ENCODE assay signal across 8 cellular contexts in genomic region chr6:122530440-122531046, GRCh38. TPM values are rescaled to one million over a fixed set of nuclear protein-coding genes. Genes with fewer than 3 reads are reported as not detected.
DNase-seq lines count a peak whose midpoint lies in the region; ATAC-seq and TF ChIP-seq lines count a peak whose summit lies in the region.

No MANE protein-coding gene starts in this region.

- H3K9me2 ChIP-seq in neural cell (ENCODE audit: insufficient read depth, low read length), result no peaks in the 10 kb centered on the region

- no peaks in the 10 kb centered on the region for H3K4me1 ChIP-seq in esophagus squamous epithelium

- TF ChIP-seq CTCF in esophagus squamous epithelium (IDR thresholded peaks at IDR 0.05), result peak; percentile 47 to 90 (median 86)
- TF ChIP-seq CTCF in neural cell (IDR thresholded peaks at IDR 0.05; ENCODE audit: poor library complexity, severe bottlenecking), result peak; percentile 91

- H3K79me2 ChIP-seq in neural cell (replicated peaks; ENCODE audit: insufficient read depth, low read length), result no peaks in the 10 kb centered on the region

- ATAC-seq in GM19468 (IDR thresholded peaks at IDR 0.05; ENCODE audit: extremely low read depth, unreplicated experiment), result peak; percentile 89
- ATAC-seq in HG03558 (IDR thresholded peaks at IDR 0.05; ENCODE audit: extremely low read depth, unreplicated experiment), result peak; percentile 90

- no peaks in the 10 kb centered on the region for H3F3A ChIP-seq in neural cell (ENCODE audit: insufficient read depth, low read length, poor library complexity, severe bottlenecking)

- peaks cover 0 to 3% (median 0%) of the 10 kb centered on the region in 3 donors for H3K9me3 ChIP-seq in esophagus squamous epithelium
- H3K9me3 ChIP-seq in neural cell (ENCODE audit: low read length), result peaks cover 6% of the 10 kb centered on the region

- DNase-seq in DMS53 (lab: John Stamatoyannopoulos, UW) (peak; percentile 84), NCI-H526 treated with DMSO at 0.1 percent for 48 hours (lab: John Stamatoyannopoulos, UW) (peak; percentile 36), esophagus squamous epithelium (lab: John Stamatoyannopoulos, UW) (no peak), ureter (ENCODE audit: low spot score) (peak; percentile 59)
- peak; percentile 37 to 45 for DNase-seq in activated CD4-positive, alpha-beta T cell treated with anti-CD3 and anti-CD28 coated beads, Interleukin-2, amount 50 U/mL, for 48 hours

- TF ChIP-seq EP300 in neural cell (conservative IDR thresholded peaks at IDR 0.05; ENCODE audit: poor library complexity, severe bottlenecking), result no peak

- no peak overlapping the region for H3K27ac ChIP-seq in esophagus squamous epithelium
- no peak overlapping the region for H3K27ac ChIP-seq in neural cell (ENCODE audit: low read length)

- WGBS in esophagus squamous epithelium, 2 donors, result 0 to 7% methylated on average over 1 of the region's 1 CpG

- peaks cover 0 to 28% (median 0%) of the 10 kb centered on the region in 4 donors for H3K27me3 ChIP-seq in esophagus squamous epithelium
- no peaks in the 10 kb centered on the region for H3K27me3 ChIP-seq in neural cell (ENCODE audit: insufficient read depth, low read depth, low read length)

- H3K36me3 ChIP-seq in esophagus squamous epithelium, result no peaks in the 10 kb centered on the region
- no peaks in the 10 kb centered on the region for H3K36me3 ChIP-seq in neural cell (ENCODE audit: insufficient read depth, low read length)

- H3K4me3 ChIP-seq in esophagus squamous epithelium (no peak overlapping the region), neural cell (ENCODE audit: low read length) (no peak overlapping the region)

- H3K4me2 ChIP-seq in neural cell (ENCODE audit: low read length), result no peak overlapping the region

- no peaks in the 10 kb centered on the region for H4K20me1 ChIP-seq in neural cell (ENCODE audit: insufficient read depth)

- intact Hi-C loops in esophagus squamous epithelium (cut with DNase I), result no loop called here

- no peak overlapping the region for H3K9ac ChIP-seq in neural cell (ENCODE audit: low read length)

- no peak for TF ChIP-seq POLR2A in esophagus squamous epithelium (IDR thresholded peaks at IDR 0.05)

- TF ChIP-seq RAD21 in neural cell (conservative IDR thresholded peaks at IDR 0.05), result peak; percentile 91

- H2AFZ ChIP-seq in neural cell (ENCODE audit: low read depth, low read length), result no peak overlapping the region

TF ChIP-seq in neural cell, 6 proteins besides CTCF, POLR2A, EP300 and RAD21:
- TF ChIP-seq SMC3 (conservative IDR thresholded peaks at IDR 0.05; ENCODE audit: poor library complexity), result peak; percentile 92
- no peak for TF ChIP-seq REST (IDR thresholded peaks at IDR 0.05; ENCODE audit: borderline replicate concordance)

RNA-seq across cellular contexts. Expression of gene SERINC1, which starts 58.9 kb away (rescaled TPM):
- total RNA-seq in esophagus squamous epithelium (100 to 1,000 TPM in 2 of 4 donors, 10 to 100 TPM in 2; 52.2 to 137 (median 78.6) TPM), ureter (132 TPM)
- 783 and 879 TPM in 2 replicates for polyA plus RNA-seq in neural cell
- polyA minus RNA-seq in neural cell, result 638 and 711 TPM in 2 replicates
